ENCODE assay signal across 26 cellular contexts in the genomic region with DNA sequence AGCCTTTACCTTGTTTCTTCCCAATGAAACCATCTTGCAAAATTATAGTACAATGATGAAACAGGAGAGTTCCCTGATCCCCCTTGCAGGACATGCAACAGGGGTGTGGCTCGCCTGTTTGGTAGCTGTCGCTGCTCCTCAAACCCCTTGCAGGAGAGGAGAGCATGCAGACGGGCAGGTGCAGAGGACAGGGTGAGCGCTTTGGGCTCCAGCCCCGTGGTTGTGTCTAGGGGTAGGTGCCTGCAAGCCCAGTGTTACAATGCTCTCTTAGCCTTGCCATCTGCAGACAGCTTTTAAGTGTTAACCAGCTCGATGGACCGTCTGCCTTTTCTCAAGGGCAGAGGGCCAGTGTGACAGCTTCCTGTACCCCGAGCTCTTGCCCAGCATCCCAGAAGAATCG.
"Had no signal": no experiment of that assay in that cellular context is flagged by ENCODE, and none has a peak within 500 bp of the region (broad histone marks: within the 10 kb centered on the region; RNA-seq: fewer than 3 reads in every experiment).

No MANE protein-coding gene starts in this region.

- H3K9me3 Mint-ChIP-seq: stimulated activated effector memory CD8-positive, alpha-beta T cell treated with anti-CD3 and anti-CD28 coated beads, Interleukin-12 subunit alpha, Interleukin-12 subunit beta, amount 100 ng/mL, for 72 hours; stimulated activated naive CD8-positive, alpha-beta T cell treated with anti-CD3 and anti-CD28 coated beads, Interleukin-15, Interleukin-2, amounts not matched to agents 100 ng/mL and 50 ng/mL, for 24 hours had no signal

- DNase-seq: heart left ventricle; hypothalamus; immature natural killer cell; left ventricle myocardium inferior; mesendoderm; midbrain; naive thymus-derived CD4-positive, alpha-beta T cell; retina; right cardiac atrium; small intestine; spleen; stimulated activated CD4-positive, alpha-beta T cell treated with anti-CD3 and anti-CD28 coated beads, Interleukin-4, amount 100 ng/mL, for 24 hours; stimulated activated naive CD4-positive, alpha-beta T cell; substantia nigra; upper lobe of left lung had no signal

- H3K9me3 ChIP-seq: heart left ventricle, left ventricle myocardium inferior, mucosa of descending colon, pancreas, prostate gland, spleen, tibial nerve, upper lobe of left lung had no signal

- H3K4me1 ChIP-seq: heart left ventricle, left ventricle myocardium inferior, pancreas, prostate gland, spleen, tibial nerve, upper lobe of left lung had no signal

- H3K4me3 Mint-ChIP-seq: immature natural killer cell; naive thymus-derived CD4-positive, alpha-beta T cell; natural killer cell treated with Interleukin-12 subunit alpha and Interleukin-12 subunit beta and Interleukin-15 and Interleukin-18, amount 100 ng/mL, for 72 hours; stimulated activated effector memory CD8-positive, alpha-beta T cell treated with anti-CD3 and anti-CD28 coated beads, Interleukin-12 subunit alpha, Interleukin-12 subunit beta, amount 100 ng/mL, for 72 hours; stimulated activated naive CD8-positive, alpha-beta T cell treated with anti-CD3 and anti-CD28 coated beads, Interleukin-15, Interleukin-2, amounts not matched to agents 100 ng/mL and 50 ng/mL, for 24 hours had no signal

- H3K36me3 Mint-ChIP-seq: immature natural killer cell; naive thymus-derived CD4-positive, alpha-beta T cell; natural killer cell treated with Interleukin-12 subunit alpha and Interleukin-12 subunit beta and Interleukin-15 and Interleukin-18, amount 100 ng/mL, for 72 hours; stimulated activated effector memory CD8-positive, alpha-beta T cell treated with anti-CD3 and anti-CD28 coated beads, Interleukin-12 subunit alpha, Interleukin-12 subunit beta, amount 100 ng/mL, for 72 hours had no signal

- H3K36me3 ChIP-seq: heart left ventricle, left ventricle myocardium inferior, pancreas, prostate gland, spleen, tibial nerve, upper lobe of left lung had no signal

- H3K4me1 Mint-ChIP-seq: immature natural killer cell; naive thymus-derived CD4-positive, alpha-beta T cell had no signal

- H3K27ac Mint-ChIP-seq: immature natural killer cell; naive thymus-derived CD4-positive, alpha-beta T cell; natural killer cell treated with Interleukin-12 subunit alpha and Interleukin-12 subunit beta and Interleukin-15 and Interleukin-18, amount 100 ng/mL, for 72 hours; stimulated activated effector memory CD8-positive, alpha-beta T cell treated with anti-CD3 and anti-CD28 coated beads, Interleukin-12 subunit alpha, Interleukin-12 subunit beta, amount 100 ng/mL, for 72 hours; stimulated activated naive CD8-positive, alpha-beta T cell treated with anti-CD3 and anti-CD28 coated beads, Interleukin-15, Interleukin-2, amounts not matched to agents 100 ng/mL and 50 ng/mL, for 24 hours had no signal

- H3K4me3 ChIP-seq: heart left ventricle, left ventricle myocardium inferior, lung, mucosa of descending colon, pancreas, prostate gland, spleen, tibial nerve, upper lobe of left lung had no signal

- ATAC-seq: heart left ventricle; mucosa of descending colon; naive thymus-derived CD4-positive, alpha-beta T cell; natural killer cell treated with Interleukin-12 subunit alpha and Interleukin-12 subunit beta and Interleukin-15 and Interleukin-18, amount 100 ng/mL, for 72 hours; pancreas; right cardiac atrium; sciatic nerve; stimulated activated effector memory CD8-positive, alpha-beta T cell treated with anti-CD3 and anti-CD28 coated beads, Interleukin-12 subunit alpha, Interleukin-12 subunit beta, amount 100 ng/mL, for 72 hours had no signal

- FAIRE-seq: islet of Langerhans, pancreas, small intestine, urothelium cell line had no signal

- H3K27ac ChIP-seq: heart left ventricle, left ventricle myocardium inferior, pancreas, prostate gland, spleen, tibial nerve, upper lobe of left lung had no signal

- H3K27me3 ChIP-seq: pancreas, spleen, tibial nerve, upper lobe of left lung had no signal

- H3K27me3 Mint-ChIP-seq: natural killer cell treated with Interleukin-12 subunit alpha and Interleukin-12 subunit beta and Interleukin-15 and Interleukin-18, amount 100 ng/mL, for 72 hours; stimulated activated naive CD8-positive, alpha-beta T cell treated with anti-CD3 and anti-CD28 coated beads, Interleukin-15, Interleukin-2, amounts not matched to agents 100 ng/mL and 50 ng/mL, for 24 hours had no signal
